ENCODE assay signal across 8 cellular contexts in genomic region chr14:106436310-106436905, GRCh38.
A peak's percentile ranks its signal among the peaks of the same experiment; 100 is the strongest.
DNase-seq lines count a peak whose midpoint lies in the region; ATAC-seq and TF ChIP-seq lines count a peak whose summit lies in the region.
"Had no signal": no experiment of that assay in that cellular context is flagged by ENCODE, and none has a peak within 500 bp of the region (broad histone marks: within the 10 kb centered on the region; RNA-seq: fewer than 3 reads in every experiment).

No MANE protein-coding gene starts in this region.

- H3K4me2 ChIP-seq in GM23338, result no peak overlapping the region

- ATAC-seq in GM23338 (no peak), memory B cell (ENCODE audit: low read depth) (peak; percentile 34), GM21619 (IDR thresholded peaks at IDR 0.05; ENCODE audit: unreplicated experiment) (no peak)
- ATAC-seq in activated T-cell treated with anti-CD3 and anti-CD28 coated beads, Interleukin-2, amount 50 U/mL, for 4 hours, result no peak

- H3K27ac Mint-ChIP-seq in GM23338 (no peak overlapping the region), memory B cell (no peak overlapping the region), type B pancreatic cell (no peak overlapping the region)

- H3K4me1 ChIP-seq in GM23338 (ENCODE audit: insufficient read depth) (no peaks in the 10 kb centered on the region), ascending aorta (no peaks in the 10 kb centered on the region)

- no peaks in the 10 kb centered on the region for H3K27me3 Mint-ChIP-seq in GM23338 (ENCODE audit: insufficient read depth, low read depth, poor library complexity)
- H3K27me3 Mint-ChIP-seq in activated T-cell treated with anti-CD3 and anti-CD28 coated beads, Interleukin-2, amount 50 U/mL, for 4 hours (ENCODE audit: low read depth), result peaks cover 15% of the 10 kb centered on the region
- peaks cover 14% of the 10 kb centered on the region for H3K27me3 Mint-ChIP-seq in memory B cell
- H3K27me3 Mint-ChIP-seq in type B pancreatic cell, result no peaks in the 10 kb centered on the region

- H3F3A ChIP-seq in GM23338 (replicated peaks; ENCODE audit: low read depth), result no peaks in the 10 kb centered on the region

- H3K9me3 ChIP-seq in ascending aorta, result no peaks in the 10 kb centered on the region

- no peaks in the 10 kb centered on the region for H3K9me2 ChIP-seq in GM23338 (ENCODE audit: insufficient read depth)

- H3K4me3 ChIP-seq in GM23338 (no peak overlapping the region), ascending aorta (no peak overlapping the region)

- H3K27ac ChIP-seq in GM23338 (ENCODE audit: low read depth) (no peak overlapping the region), ascending aorta (no peak overlapping the region)

- H3K27me3 ChIP-seq in GM23338 (ENCODE audit: insufficient read depth) (no peaks in the 10 kb centered on the region), ascending aorta (no peaks in the 10 kb centered on the region)

- H3K4me1 Mint-ChIP-seq in GM23338 (no peaks in the 10 kb centered on the region), memory B cell (no peaks in the 10 kb centered on the region), type B pancreatic cell (ENCODE audit: unreplicated experiment) (no peaks in the 10 kb centered on the region)
- peaks cover 3% of the 10 kb centered on the region for H3K4me1 Mint-ChIP-seq in activated T-cell treated with anti-CD3 and anti-CD28 coated beads, Interleukin-2, amount 50 U/mL, for 4 hours (ENCODE audit: low read depth)

- peak; percentile 39 for DNase-seq in GM23338 (ENCODE audit: low spot score)
- peak; percentile 61 for DNase-seq in NCI-H774 (lab: John Stamatoyannopoulos, UW)
- peak; percentile 74 for DNase-seq in activated T-cell treated with anti-CD3 and anti-CD28 coated beads, Interleukin-2, amount 50 U/mL, for 4 hours
- peak; percentile 47 to 54 for DNase-seq in memory B cell (ENCODE audit: low spot score in 2 of 2)
- no peak for DNase-seq in type B pancreatic cell (ENCODE audit: extremely low spot score, unreplicated experiment)
- DNase-seq in ascending aorta (ENCODE audit: low spot score in 2 of 2), result no peak
- DNase-seq: left cardiac atrium had no signal

- H4K20me1 ChIP-seq in GM23338 (replicated peaks; ENCODE audit: insufficient read depth), result no peaks in the 10 kb centered on the region

- H3K9me3 Mint-ChIP-seq in GM23338 (peaks cover 95% of the 10 kb centered on the region), memory B cell (no peaks in the 10 kb centered on the region), type B pancreatic cell (peaks cover 27% of the 10 kb centered on the region)
- H3K9me3 Mint-ChIP-seq in activated T-cell treated with anti-CD3 and anti-CD28 coated beads, Interleukin-2, amount 50 U/mL, for 4 hours, result no peaks in the 10 kb centered on the region

- H3K79me2 ChIP-seq in GM23338 (replicated peaks; ENCODE audit: insufficient read depth), result no peaks in the 10 kb centered on the region

- H2AFZ ChIP-seq in GM23338, result no peak overlapping the region

- TF ChIP-seq CTCF in GM23338 (conservative IDR thresholded peaks at IDR 0.05; ENCODE audit: low read depth in 2 of 2) (peak in 1 of 2 experiments; percentile 30; a peak in 1 of 4 replicates), type B pancreatic cell (conservative IDR thresholded peaks at IDR 0.05) (peak; percentile 21), ascending aorta (IDR thresholded peaks at IDR 0.05) (peak in 1 of 3 experiments; percentile 15)

- H3K36me3 Mint-ChIP-seq in GM23338 (ENCODE audit: low read depth) (peaks cover 43% of the 10 kb centered on the region), memory B cell (no peaks in the 10 kb centered on the region), type B pancreatic cell (peaks cover 6% of the 10 kb centered on the region)
- no peaks in the 10 kb centered on the region for H3K36me3 Mint-ChIP-seq in activated T-cell treated with anti-CD3 and anti-CD28 coated beads, Interleukin-2, amount 50 U/mL, for 4 hours (ENCODE audit: insufficient read depth)

- intact Hi-C loops in ascending aorta (cut with DNase I), result no loop called here

- H3K36me3 ChIP-seq in GM23338 (ENCODE audit: insufficient read depth), result 0 out of 2 replicates have a peak, but pooled peaks cover 3% of the 10 kb centered on the region
- no peaks in the 10 kb centered on the region for H3K36me3 ChIP-seq in ascending aorta

- H3K4me3 Mint-ChIP-seq in GM23338, result no peak overlapping the region
- no peak overlapping the region for H3K4me3 Mint-ChIP-seq in activated T-cell treated with anti-CD3 and anti-CD28 coated beads, Interleukin-2, amount 50 U/mL, for 4 hours
- no peak overlapping the region for H3K4me3 Mint-ChIP-seq in memory B cell
- no peak overlapping the region for H3K4me3 Mint-ChIP-seq in type B pancreatic cell

TF ChIP-seq in GM23338, 12 proteins besides CTCF, POLR2A, EP300 and RAD21 (continues in another document):
- no peak for TF ChIP-seq ZNF462 (CRISPR knock-in tag; IDR thresholded peaks at IDR 0.05)

Comparison
In these comparisons a context has a peak if more than half of its experiments do, and no peak if none do; other contexts are left out.
1. DNase-seq: peak in GM23338 (single experiment), NCI-H774 (single experiment), activated T-cell treated with anti-CD3 and anti-CD28 coated beads, Interleukin-2, amount 50 U/mL, for 4 hours (single experiment) and memory B cell (2 of 2); none in type B pancreatic cell (single experiment) and ascending aorta (0 of 2).